Comparison of ENCODE assay signal across 10 cellular contexts in genomic region chr9:66936194-66936870, GRCh38. TPM values are rescaled to one million over a fixed set of nuclear protein-coding genes. Genes with fewer than 3 reads are reported as not detected.
"Had no signal": no experiment of that assay in that cellular context is flagged by ENCODE, and none has a peak within 500 bp of the region (broad histone marks: within the 10 kb centered on the region; RNA-seq: fewer than 3 reads in every experiment).

No MANE protein-coding gene starts in this region.

RNA-seq across cellular contexts. Expression of gene SPATA31A3, which starts 56.0 kb away (rescaled TPM):
- total RNA-seq: NCI-H460, OCI-LY7, PC-3, PC-9, Peyer's patch, Right ventricle myocardium inferior, RPMI7951, SJSA1, SK-MEL-5 had no signal
- polyA plus RNA-seq: SK-N-SH had no signal
